ENCODE assay signal across 1 cellular context in genomic region chr3:126551066-126551838, GRCh38.
TF ChIP-seq lines count a peak whose summit lies in the region.

No MANE protein-coding gene starts in this region.

TF ChIP-seq in GM23338, 12 proteins besides CTCF, POLR2A, EP300 and RAD21 (continued from another document):
- no peak for TF ChIP-seq REST (IDR thresholded peaks at IDR 0.05; ENCODE audit: unreplicated experiment)
- no peak for TF ChIP-seq EZH2 (IDR thresholded peaks at IDR 0.05; ENCODE audit: low read depth, unreplicated experiment)
- no peak for TF ChIP-seq JUNB (IDR thresholded peaks at IDR 0.05; ENCODE audit: unreplicated experiment)
- TF ChIP-seq ETS1 (IDR thresholded peaks at IDR 0.05) = no peak
- no peak for TF ChIP-seq ZNF331 (CRISPR knock-in tag; IDR thresholded peaks at IDR 0.05; ENCODE audit: low read depth)
TF ChIP-seq in GM23338: peak in this region for 0.
